ENCODE assay signal across 19 cellular contexts in the genomic region with DNA sequence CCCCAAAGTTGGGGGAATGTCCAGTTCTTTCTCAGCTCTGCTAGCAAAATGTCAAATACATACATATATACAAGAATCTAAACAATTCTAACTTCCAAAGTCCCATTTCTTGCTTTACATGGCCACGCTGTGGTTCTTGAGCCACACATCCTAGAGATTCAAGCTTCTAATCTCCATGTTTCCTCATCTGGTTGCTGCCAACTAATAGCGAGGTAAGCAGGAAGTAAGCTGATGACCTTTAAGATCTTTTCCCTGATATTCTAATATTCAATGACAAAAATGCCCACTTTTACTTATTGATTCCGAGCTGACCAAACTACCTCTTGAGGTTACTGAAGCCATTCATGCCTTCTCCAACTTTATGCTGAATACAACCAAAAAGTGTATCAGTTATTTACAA. TPM values are rescaled to one million over a fixed set of nuclear protein-coding genes. Genes with fewer than 3 reads are reported as not detected.
A peak's percentile ranks its signal among the peaks of the same experiment; 100 is the strongest.
DNase-seq lines count a peak whose midpoint lies in the region; ATAC-seq and TF ChIP-seq lines count a peak whose summit lies in the region.
"Had no signal": no experiment of that assay in that cellular context is flagged by ENCODE, and none has a peak within 500 bp of the region (broad histone marks: within the 10 kb centered on the region; RNA-seq: fewer than 3 reads in every experiment).

No MANE protein-coding gene starts in this region.

- no peak for ATAC-seq in Panc1
- ATAC-seq in lower lobe of right lung, result no peak
- no peak for ATAC-seq in GM18909 (IDR thresholded peaks at IDR 0.05; ENCODE audit: poor library complexity, unreplicated experiment)
- no peak for ATAC-seq in HG03520 (IDR thresholded peaks at IDR 0.05; ENCODE audit: unreplicated experiment)
- ATAC-seq: activated CD4-positive, alpha-beta T cell treated with anti-CD3 and anti-CD28 coated beads for 36 hours; sciatic nerve had no signal

- H3K9me3 ChIP-seq in A673 (ENCODE audit: low read depth, low read length, poor library complexity, severe bottlenecking), result no peaks in the 10 kb centered on the region
- no peaks in the 10 kb centered on the region for H3K9me3 ChIP-seq in Panc1 (ENCODE audit: control insufficient read depth, insufficient read depth, low read depth, low read length)
- no peaks in the 10 kb centered on the region for H3K9me3 ChIP-seq in lower lobe of right lung
- no peaks in the 10 kb centered on the region for H3K9me3 ChIP-seq in testis

- intact Hi-C loops in A673 (cut with micrococcal nuclease; ENCODE audit: unreplicated experiment) (no loop called here), Panc1 (cut with micrococcal nuclease; ENCODE audit: unreplicated experiment) (no loop called here), lower lobe of right lung (cut with DNase I) (no loop called here), testis (cut with DNase I; ENCODE audit: low total_unique reads) (no loop called here)

- no peak overlapping the region for H3K4me3 ChIP-seq in A673 (ENCODE audit: low read depth, low read length, poor library complexity, severe bottlenecking)
- H3K4me3 ChIP-seq in Panc1 (ENCODE audit: low read depth in 2 of 2, low read length in 2 of 2), result no peak overlapping the region
- no peak overlapping the region for H3K4me3 ChIP-seq in lower lobe of right lung
- H3K4me3 ChIP-seq in testis, result no peak overlapping the region
- H3K4me3 ChIP-seq: lung, neural progenitor cell had no signal

- CTCF ChIA-PET in A673 (lab: Charles Lee) (no interaction called here), Panc1 (lab: Charles Lee) (no interaction called here)

- peaks cover 14% of the 10 kb centered on the region for H3K4me1 ChIP-seq in A673 (ENCODE audit: insufficient read depth, low read length, poor library complexity, severe bottlenecking)
- H3K4me1 ChIP-seq in Panc1 (ENCODE audit: control insufficient read depth, insufficient read depth, low read length), result peaks cover 12% of the 10 kb centered on the region; the same call in 1 of the 2 replicates
- H3K4me1 ChIP-seq in lower lobe of right lung, result peaks cover 53% of the 10 kb centered on the region
- H3K4me1 ChIP-seq in testis, result peaks cover 11% of the 10 kb centered on the region

- H3K36me3 ChIP-seq in A673 (ENCODE audit: insufficient read depth, low read length, poor library complexity, severe bottlenecking) (no peaks in the 10 kb centered on the region), Panc1 (ENCODE audit: control insufficient read depth, insufficient read depth, low read length) (no peaks in the 10 kb centered on the region; the same call in 1 of the 2 replicates), lower lobe of right lung (no peaks in the 10 kb centered on the region), testis (ENCODE audit: low read depth, missing control alignments) (no peaks in the 10 kb centered on the region)
- H3K36me3 ChIP-seq: neural progenitor cell had no signal

- TSS peak; percentile 18 for BruUV-seq in A673 (replicated peaks; lab: Mats Ljungman, UMichigan)
- TSS peak; percentile 54 for BruUV-seq in Panc1 (replicated peaks; lab: Mats Ljungman, UMichigan)

- no peaks in the 10 kb centered on the region for H3K27me3 ChIP-seq in A673 (replicated peaks; ENCODE audit: insufficient read depth, low read depth, low read length, poor library complexity)
- no peaks in the 10 kb centered on the region for H3K27me3 ChIP-seq in Panc1 (ENCODE audit: control insufficient read depth, insufficient read depth, low read length)
- no peaks in the 10 kb centered on the region for H3K27me3 ChIP-seq in lower lobe of right lung (ENCODE audit: low read depth)
- H3K27me3 ChIP-seq in testis, result no peaks in the 10 kb centered on the region
- H3K27me3 ChIP-seq: neural progenitor cell had no signal

- no peak for DNase-seq in A673 (ENCODE audit: low spot score)
- peak; percentile 45 for DNase-seq in ELR (ENCODE audit: low read depth)
- no peak for DNase-seq in Panc1 (ENCODE audit: low read depth, low spot score)
- no peak for DNase-seq in lower lobe of right lung
- no peak for DNase-seq in NCI-H748 treated with DMSO at 0.1 percent for 48 hours (lab: John Stamatoyannopoulos, UW)
- no peak for DNase-seq in testis
- DNase-seq: activated CD4-positive, alpha-beta T cell treated with anti-CD3 and anti-CD28 coated beads for 36 hours; activated naive CD8-positive, alpha-beta T cell treated with anti-CD3 and anti-CD28 coated beads, Interleukin-2, amount 10 ng/mL, durations not matched to agents 7 days and 5 days; DMS79; endodermal cell; foreskin melanocyte; NCI-H1048; NCI-H774 had no signal

- 80 to 81% methylated on average over 3 of the region's 3 CpGs for WGBS in testis, 2 donors

- POLR2A ChIA-PET in A673 (lab: Charles Lee; ENCODE audit: low non-redundant PET) (no interaction called here), Panc1 (lab: Charles Lee) (interaction anchor here (0.5 to 0.6 kb wide), 2 partner anchors 18 to 510 kb away, joined by 3 read pairs; no protein-coding TSS in a partner anchor)

- H3K27ac ChIP-seq in A673 (ENCODE audit: low read depth, low read length, poor library complexity, severe bottlenecking) (no peak overlapping the region), Panc1 (ENCODE audit: low read length) (peak overlapping the region; percentile 35; the same call in 1 of the 2 replicates), lower lobe of right lung (peak overlapping the region; percentile 7), testis (peak overlapping the region in 1 of 2 donors; percentile 5)
- H3K27ac ChIP-seq: neural progenitor cell, RWPE1 had no signal

- in situ Hi-C loops in Panc1 (cut with HindIII; ENCODE audit: low pct_unique_long_range_greater_than_20kb, low sequenced_read_pairs), result no loop called here

- TF ChIP-seq CTCF in A673 (conservative IDR thresholded peaks at IDR 0.05; ENCODE audit: low read depth, low read length) (no peak), Panc1 (IDR thresholded peaks at IDR 0.05) (no peak), lower lobe of right lung (IDR thresholded peaks at IDR 0.05) (no peak), testis (IDR thresholded peaks at IDR 0.05) (no peak)

- TF ChIP-seq POLR2A in testis (IDR thresholded peaks at IDR 0.05), result no peak

RNA-seq across cellular contexts. Expression of a gene that starts 3.3 kb away (rescaled TPM):
- total RNA-seq in A673 (2021) (19.1 and 20.6 TPM in 2 replicates), Panc1 (2021; ENCODE audit: unreplicated experiment) (21.2 TPM), lower lobe of right lung (26.7 TPM), testis (10 to 100 TPM; 26.5 to 28.5 TPM)
- polyA plus RNA-seq in Panc1 (2012; ENCODE audit: insufficient read length), result 11.2 TPM
- 27.4 TPM for polyA plus RNA-seq in testis (ENCODE audit: insufficient read depth, low read depth, low replicate concordance)
